In genomic region chr7:4776160-4776623, GRCh38 we compare ENCODE assay signal across 8 cellular contexts. TPM values are rescaled to one million over a fixed set of nuclear protein-coding genes. Genes with fewer than 3 reads are reported as not detected.
A peak's percentile ranks its signal among the peaks of the same experiment; 100 is the strongest.
DNase-seq lines count a peak whose midpoint lies in the region; ATAC-seq and TF ChIP-seq lines count a peak whose summit lies in the region.

No MANE protein-coding gene starts in this region.

- H3K9me3 ChIP-seq in Caco-2 (no peaks in the 10 kb centered on the region), PC-9 (ENCODE audit: insufficient read depth, low read depth) (no peaks in the 10 kb centered on the region), neutrophil (no peaks in the 10 kb centered on the region)

- H2AFZ ChIP-seq in PC-9 = peak overlapping the region; percentile 91

- peaks cover 10% of the 10 kb centered on the region; the same call in 1 of the 2 replicates for H3F3A ChIP-seq in PC-9 (ENCODE audit: insufficient read depth, low read depth)

- no peak for ATAC-seq in GM18858 (IDR thresholded peaks at IDR 0.05; ENCODE audit: unreplicated experiment)
- no peak for ATAC-seq in HG02763 (IDR thresholded peaks at IDR 0.05; ENCODE audit: unreplicated experiment)
- no peak for ATAC-seq in HG03457 (IDR thresholded peaks at IDR 0.05; ENCODE audit: unreplicated experiment)

- peak overlapping the region; percentile 93 for H3K4me3 Mint-ChIP-seq in Caco-2 (ENCODE audit: unreplicated experiment)

- H3K9me3 Mint-ChIP-seq in Caco-2 (ENCODE audit: unreplicated experiment) = no peaks in the 10 kb centered on the region

- no peak for DNase-seq in Caco-2
- no peak for DNase-seq in PC-9
- DNase-seq in epithelial cell of esophagus (ENCODE audit: low read depth) = peak; percentile 59
- DNase-seq in activated gamma-delta T cell (lab: John Stamatoyannopoulos, UW) = no peak

- intact Hi-C loops in Caco-2 (cut with micrococcal nuclease; ENCODE audit: unreplicated experiment) = no loop called here
- intact Hi-C loops in PC-9 (cut with micrococcal nuclease; ENCODE audit: unreplicated experiment) = loop anchor here (10.0 kb wide), 1 partner anchor 399 kb away; no protein-coding TSS in a partner anchor

- H3K27me3 ChIP-seq in Caco-2 (replicated peaks; ENCODE audit: control insufficient read depth, insufficient read depth, low read length) = no peaks in the 10 kb centered on the region
- no peaks in the 10 kb centered on the region for H3K27me3 ChIP-seq in PC-9 (ENCODE audit: insufficient read depth, low read depth)
- no peaks in the 10 kb centered on the region for H3K27me3 ChIP-seq in neutrophil

- peaks cover 28% of the 10 kb centered on the region for H3K79me2 ChIP-seq in PC-9 (ENCODE audit: low read depth)

- peak overlapping the region; percentile 85 for H3K4me2 ChIP-seq in PC-9

- H3K4me3 ChIP-seq in Caco-2 (ENCODE audit: low read depth, low read length) (peak overlapping the region; percentile 96), PC-9 (peak overlapping the region; percentile 82), epithelial cell of esophagus (ENCODE audit: low read length) (peak overlapping the region; percentile 86), neutrophil (ENCODE audit: low read depth in 1 of 2, low read length in 1 of 2) (peak overlapping the region; percentile 75 to 99)

- H3K27ac Mint-ChIP-seq in Caco-2 (ENCODE audit: unreplicated experiment) = peak overlapping the region; percentile 97

- POLR2A ChIA-PET in Caco-2 (lab: Charles Lee) = interaction anchor here (0.6 to 1.6 kb wide), 3 partner anchors 20 to 135 kb away, joined by 3 to 7 read pairs (median 7); no protein-coding TSS in a partner anchor
- POLR2A ChIA-PET in PC-9 (lab: Charles Lee; ENCODE audit: unreplicated experiment) = interaction anchor here (0.5 to 0.6 kb wide), 2 partner anchors 45 to 850 kb away, joined by 3 to 16 read pairs; no protein-coding TSS in a partner anchor

- H3K36me3 Mint-ChIP-seq in Caco-2 (ENCODE audit: insufficient read depth, unreplicated experiment) = peaks cover 25% of the 10 kb centered on the region

- CTCF ChIA-PET in Caco-2 (lab: Charles Lee) (interaction anchor here (0.6 to 1.2 kb wide), 3 partner anchors 25 to 313 kb away, joined by 3 to 4 read pairs (median 4); no protein-coding TSS in a partner anchor), PC-9 (lab: Charles Lee) (interaction anchor here (0.6 kb wide), 1 partner anchor 640 kb away, joined by 12 read pairs; no protein-coding TSS in a partner anchor)

- no TSS peak for BruUV-seq in Caco-2 (replicated peaks; lab: Mats Ljungman, UMichigan)
- BruUV-seq in PC-9 (replicated peaks; lab: Mats Ljungman, UMichigan) = no TSS peak

- H3K4me1 ChIP-seq in Caco-2 (0 out of 2 replicates have a peak, but pooled peaks cover 11% of the 10 kb centered on the region), PC-9 (replicated peaks; ENCODE audit: insufficient read depth) (peaks cover 16% of the 10 kb centered on the region), neutrophil (ENCODE audit: control insufficient read depth in 1 of 2, insufficient read depth in 1 of 2, low read depth in 1 of 2, low read length in 1 of 2) (peaks cover 23 to 26% of the 10 kb centered on the region in 2 experiments)

- peaks cover 13% of the 10 kb centered on the region for H3K4me1 Mint-ChIP-seq in Caco-2 (ENCODE audit: low read depth, unreplicated experiment)

- peaks cover 19% of the 10 kb centered on the region for H4K20me1 ChIP-seq in PC-9 (ENCODE audit: insufficient read depth)

- H3K9me2 ChIP-seq in PC-9 (ENCODE audit: insufficient read depth) = no peaks in the 10 kb centered on the region

- no peaks in the 10 kb centered on the region for H3K27me3 Mint-ChIP-seq in Caco-2 (ENCODE audit: insufficient read depth, unreplicated experiment)

- TF ChIP-seq CTCF in Caco-2 (IDR thresholded peaks at IDR 0.05; ENCODE audit: insufficient read depth in 1 of 2, low read depth in 1 of 2, low read length in 1 of 2, severe bottlenecking in 1 of 2, unreplicated experiment in 1 of 2) (no peak), PC-9 (conservative IDR thresholded peaks at IDR 0.05) (no peak), epithelial cell of esophagus (IDR thresholded peaks at IDR 0.05; ENCODE audit: insufficient read depth, low read depth, low read length, missing control alignments) (no peak), neutrophil (IDR thresholded peaks at IDR 0.05) (no peak)

- H3K36me3 ChIP-seq in Caco-2 (ENCODE audit: control insufficient read depth, insufficient read depth, low read length) = peaks cover 1% of the 10 kb centered on the region; the same call in 1 of the 2 replicates
- H3K36me3 ChIP-seq in PC-9 (ENCODE audit: low read depth) = peaks cover 4% of the 10 kb centered on the region
- peaks cover 16% of the 10 kb centered on the region for H3K36me3 ChIP-seq in neutrophil

- H3K27ac ChIP-seq in PC-9 (peak overlapping the region; percentile 74), neutrophil (peak overlapping the region; percentile 96)

RNA-seq across cellular contexts. Expression of gene AP5Z1, which starts 0.8 kb away (rescaled TPM):
- total RNA-seq in Caco-2 (2022) (64.7 and 66.8 TPM in 2 replicates), PC-9 (2021) (40.6 and 44.0 TPM in 2 replicates)
